Comparison of ENCODE assay signal across 2 cellular contexts in the genomic region with DNA sequence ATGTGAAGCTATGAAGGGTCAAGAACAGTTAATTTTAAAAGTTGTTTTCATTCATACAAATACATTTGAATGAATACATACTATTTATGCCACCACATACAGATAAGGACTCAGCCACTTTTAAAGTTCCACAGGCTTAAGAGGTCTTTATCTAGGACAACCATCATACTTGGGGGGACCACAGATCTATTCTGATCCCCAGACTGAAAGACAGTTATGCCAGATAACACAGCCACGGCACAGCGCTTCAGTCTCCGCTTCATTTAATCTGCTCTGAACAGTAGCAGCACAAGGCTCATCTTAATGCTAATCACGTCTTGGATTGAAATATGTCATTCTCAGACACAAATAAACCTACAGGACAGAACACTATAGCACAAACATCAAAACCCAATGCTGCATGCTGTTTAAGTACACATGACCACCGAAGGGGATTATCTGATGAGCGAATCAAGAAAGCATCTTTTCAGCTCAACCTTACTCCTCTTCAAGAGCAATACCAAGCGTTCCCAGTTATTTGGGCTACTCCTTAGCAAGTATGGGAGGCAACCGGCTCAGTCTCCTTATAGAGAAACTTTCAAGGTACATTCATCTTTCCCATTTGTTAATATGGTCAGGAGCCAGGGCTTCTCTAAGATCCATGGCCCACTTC.
TF ChIP-seq lines count a peak whose summit lies in the region.

No MANE protein-coding gene starts in this region.

TF ChIP-seq in A549, 52 proteins besides CTCF, POLR2A, EP300 and RAD21:
- TF ChIP-seq SMC3 (IDR thresholded peaks at IDR 0.05), result no peak
- TF ChIP-seq HOXA7 (CRISPR knock-in tag; IDR thresholded peaks at IDR 0.05), result 0 out of 2 replicates have a peak, but pooled peaks have one; percentile 14
- TF ChIP-seq, protein P1, sequence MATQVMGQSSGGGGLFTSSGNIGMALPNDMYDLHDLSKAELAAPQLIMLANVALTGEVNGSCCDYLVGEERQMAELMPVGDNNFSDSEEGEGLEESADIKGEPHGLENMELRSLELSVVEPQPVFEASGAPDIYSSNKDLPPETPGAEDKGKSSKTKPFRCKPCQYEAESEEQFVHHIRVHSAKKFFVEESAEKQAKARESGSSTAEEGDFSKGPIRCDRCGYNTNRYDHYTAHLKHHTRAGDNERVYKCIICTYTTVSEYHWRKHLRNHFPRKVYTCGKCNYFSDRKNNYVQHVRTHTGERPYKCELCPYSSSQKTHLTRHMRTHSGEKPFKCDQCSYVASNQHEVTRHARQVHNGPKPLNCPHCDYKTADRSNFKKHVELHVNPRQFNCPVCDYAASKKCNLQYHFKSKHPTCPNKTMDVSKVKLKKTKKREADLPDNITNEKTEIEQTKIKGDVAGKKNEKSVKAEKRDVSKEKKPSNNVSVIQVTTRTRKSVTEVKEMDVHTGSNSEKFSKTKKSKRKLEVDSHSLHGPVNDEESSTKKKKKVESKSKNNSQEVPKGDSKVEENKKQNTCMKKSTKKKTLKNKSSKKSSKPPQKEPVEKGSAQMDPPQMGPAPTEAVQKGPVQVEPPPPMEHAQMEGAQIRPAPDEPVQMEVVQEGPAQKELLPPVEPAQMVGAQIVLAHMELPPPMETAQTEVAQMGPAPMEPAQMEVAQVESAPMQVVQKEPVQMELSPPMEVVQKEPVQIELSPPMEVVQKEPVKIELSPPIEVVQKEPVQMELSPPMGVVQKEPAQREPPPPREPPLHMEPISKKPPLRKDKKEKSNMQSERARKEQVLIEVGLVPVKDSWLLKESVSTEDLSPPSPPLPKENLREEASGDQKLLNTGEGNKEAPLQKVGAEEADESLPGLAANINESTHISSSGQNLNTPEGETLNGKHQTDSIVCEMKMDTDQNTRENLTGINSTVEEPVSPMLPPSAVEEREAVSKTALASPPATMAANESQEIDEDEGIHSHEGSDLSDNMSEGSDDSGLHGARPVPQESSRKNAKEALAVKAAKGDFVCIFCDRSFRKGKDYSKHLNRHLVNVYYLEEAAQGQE (IDR thresholded peaks at IDR 0.05), result no peak
TF ChIP-seq in A549: peak in this region for 1.

TF ChIP-seq in IMR-90, 13 proteins besides CTCF, POLR2A, EP300 and RAD21:
- TF ChIP-seq, protein P2, sequence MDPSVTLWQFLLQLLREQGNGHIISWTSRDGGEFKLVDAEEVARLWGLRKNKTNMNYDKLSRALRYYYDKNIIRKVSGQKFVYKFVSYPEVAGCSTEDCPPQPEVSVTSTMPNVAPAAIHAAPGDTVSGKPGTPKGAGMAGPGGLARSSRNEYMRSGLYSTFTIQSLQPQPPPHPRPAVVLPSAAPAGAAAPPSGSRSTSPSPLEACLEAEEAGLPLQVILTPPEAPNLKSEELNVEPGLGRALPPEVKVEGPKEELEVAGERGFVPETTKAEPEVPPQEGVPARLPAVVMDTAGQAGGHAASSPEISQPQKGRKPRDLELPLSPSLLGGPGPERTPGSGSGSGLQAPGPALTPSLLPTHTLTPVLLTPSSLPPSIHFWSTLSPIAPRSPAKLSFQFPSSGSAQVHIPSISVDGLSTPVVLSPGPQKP (IDR thresholded peaks at IDR 0.05; ENCODE audit: borderline replicate concordance, low read depth, low read length), result no peak
- no peak for TF ChIP-seq MAZ (IDR thresholded peaks at IDR 0.05; ENCODE audit: borderline replicate concordance, low read depth, low read length)
- no peak for TF ChIP-seq MXI1 (IDR thresholded peaks at IDR 0.05; ENCODE audit: borderline replicate concordance, low read depth, low read length)
- TF ChIP-seq, protein P3, sequence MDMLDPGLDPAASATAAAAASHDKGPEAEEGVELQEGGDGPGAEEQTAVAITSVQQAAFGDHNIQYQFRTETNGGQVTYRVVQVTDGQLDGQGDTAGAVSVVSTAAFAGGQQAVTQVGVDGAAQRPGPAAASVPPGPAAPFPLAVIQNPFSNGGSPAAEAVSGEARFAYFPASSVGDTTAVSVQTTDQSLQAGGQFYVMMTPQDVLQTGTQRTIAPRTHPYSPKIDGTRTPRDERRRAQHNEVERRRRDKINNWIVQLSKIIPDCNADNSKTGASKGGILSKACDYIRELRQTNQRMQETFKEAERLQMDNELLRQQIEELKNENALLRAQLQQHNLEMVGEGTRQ (IDR thresholded peaks at IDR 0.05; ENCODE audit: low read depth, low read length), result no peak
- no peak for TF ChIP-seq RCOR1 (IDR thresholded peaks at IDR 0.05; ENCODE audit: insufficient replicate concordance, low read length)
- no peak for TF ChIP-seq RFX5 (IDR thresholded peaks at IDR 0.05; ENCODE audit: low read depth, low read length)
- no peak for TF ChIP-seq NFE2L2 (IDR thresholded peaks at IDR 0.05; ENCODE audit: low read depth, low read length)
